1 cellular context compared by ENCODE assay signal in the genomic region with DNA sequence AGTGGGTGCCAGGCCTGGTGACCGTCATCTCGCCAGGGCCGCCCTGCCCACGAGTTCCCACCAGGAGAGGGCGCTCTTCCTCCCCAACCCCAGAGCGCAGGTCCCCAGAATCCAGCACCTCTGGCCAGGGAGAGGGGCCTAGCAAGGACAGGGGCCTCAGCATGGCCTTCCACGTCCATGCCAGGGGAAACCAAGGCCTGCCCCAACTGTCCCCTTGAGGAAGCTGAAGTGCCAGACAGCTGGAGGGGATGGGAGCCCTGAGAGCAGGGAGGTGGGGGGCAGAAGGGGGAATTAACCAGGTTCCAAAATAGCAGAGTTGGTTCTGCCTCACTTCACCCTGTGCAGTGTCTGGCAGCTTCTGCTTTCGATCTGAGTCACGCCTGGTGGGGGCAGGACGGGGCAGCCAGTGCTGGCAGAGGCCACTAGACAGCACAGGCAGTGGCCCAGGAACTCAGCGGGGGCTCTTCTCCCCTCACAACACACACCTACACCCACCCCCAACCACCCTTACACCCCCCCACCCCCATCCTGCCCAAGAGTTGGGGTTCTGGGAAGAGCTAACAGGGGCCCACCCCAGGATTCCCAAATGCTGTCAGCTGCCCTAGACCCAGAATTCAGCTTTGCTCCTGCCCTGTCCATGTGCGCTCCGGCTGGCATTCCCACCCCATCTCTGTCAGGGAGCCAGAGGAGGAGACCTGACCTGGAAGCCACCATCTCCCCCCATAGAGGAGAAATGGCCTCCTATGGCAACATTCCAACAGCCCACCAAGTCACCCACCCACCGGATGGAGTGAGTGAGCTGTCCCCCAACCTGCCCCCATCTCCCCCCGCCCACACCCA.
TF ChIP-seq lines count a peak whose summit lies in the region.

No MANE protein-coding gene starts in this region.

TF ChIP-seq in HepG2, 621 proteins besides CTCF, POLR2A, EP300 and RAD21 (continued from another document and continues in another):
- no peak for TF ChIP-seq ARID5B (CRISPR knock-in tag; IDR thresholded peaks at IDR 0.05)
- TF ChIP-seq SAP130 (CRISPR knock-in tag; IDR thresholded peaks at IDR 0.05; ENCODE audit: low read depth) = peak; percentile 68
- no peak for TF ChIP-seq KLF16 (CRISPR knock-in tag; IDR thresholded peaks at IDR 0.05)
- no peak for TF ChIP-seq ZSCAN20 (CRISPR knock-in tag; IDR thresholded peaks at IDR 0.05; ENCODE audit: borderline replicate concordance)
- TF ChIP-seq PRPF4 (IDR thresholded peaks at IDR 0.05; ENCODE audit: low read depth, low read length, poor library complexity, severe bottlenecking) = no peak
- TF ChIP-seq, protein P1, sequence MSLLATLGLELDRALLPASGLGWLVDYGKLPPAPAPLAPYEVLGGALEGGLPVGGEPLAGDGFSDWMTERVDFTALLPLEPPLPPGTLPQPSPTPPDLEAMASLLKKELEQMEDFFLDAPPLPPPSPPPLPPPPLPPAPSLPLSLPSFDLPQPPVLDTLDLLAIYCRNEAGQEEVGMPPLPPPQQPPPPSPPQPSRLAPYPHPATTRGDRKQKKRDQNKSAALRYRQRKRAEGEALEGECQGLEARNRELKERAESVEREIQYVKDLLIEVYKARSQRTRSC (CRISPR knock-in tag; IDR thresholded peaks at IDR 0.05; ENCODE audit: low read depth) = no peak
- TF ChIP-seq ZMYM4 (CRISPR knock-in tag; IDR thresholded peaks at IDR 0.05) = peak; percentile 15; the same call in 1 of the 2 replicates
- TF ChIP-seq ZBTB3 (CRISPR knock-in tag; IDR thresholded peaks at IDR 0.05; ENCODE audit: borderline replicate concordance, low read depth) = no peak
- no peak for TF ChIP-seq NFYC (CRISPR knock-in tag; IDR thresholded peaks at IDR 0.05)
- no peak for TF ChIP-seq TARDBP (CRISPR knock-in tag; IDR thresholded peaks at IDR 0.05)
- TF ChIP-seq GABPB1 (CRISPR knock-in tag; IDR thresholded peaks at IDR 0.05) = peak; percentile 63
- TF ChIP-seq ZNF616 (CRISPR knock-in tag; IDR thresholded peaks at IDR 0.05; ENCODE audit: low read depth) = no peak
- TF ChIP-seq JUND (CRISPR knock-in tag; IDR thresholded peaks at IDR 0.05) = no peak
- TF ChIP-seq ZNF343 (CRISPR knock-in tag; IDR thresholded peaks at IDR 0.05) = no peak
- TF ChIP-seq ZFP41 (CRISPR knock-in tag; IDR thresholded peaks at IDR 0.05; ENCODE audit: borderline replicate concordance) = peak; percentile 45; the same call in 1 of the 2 replicates
- TF ChIP-seq, protein P2, sequence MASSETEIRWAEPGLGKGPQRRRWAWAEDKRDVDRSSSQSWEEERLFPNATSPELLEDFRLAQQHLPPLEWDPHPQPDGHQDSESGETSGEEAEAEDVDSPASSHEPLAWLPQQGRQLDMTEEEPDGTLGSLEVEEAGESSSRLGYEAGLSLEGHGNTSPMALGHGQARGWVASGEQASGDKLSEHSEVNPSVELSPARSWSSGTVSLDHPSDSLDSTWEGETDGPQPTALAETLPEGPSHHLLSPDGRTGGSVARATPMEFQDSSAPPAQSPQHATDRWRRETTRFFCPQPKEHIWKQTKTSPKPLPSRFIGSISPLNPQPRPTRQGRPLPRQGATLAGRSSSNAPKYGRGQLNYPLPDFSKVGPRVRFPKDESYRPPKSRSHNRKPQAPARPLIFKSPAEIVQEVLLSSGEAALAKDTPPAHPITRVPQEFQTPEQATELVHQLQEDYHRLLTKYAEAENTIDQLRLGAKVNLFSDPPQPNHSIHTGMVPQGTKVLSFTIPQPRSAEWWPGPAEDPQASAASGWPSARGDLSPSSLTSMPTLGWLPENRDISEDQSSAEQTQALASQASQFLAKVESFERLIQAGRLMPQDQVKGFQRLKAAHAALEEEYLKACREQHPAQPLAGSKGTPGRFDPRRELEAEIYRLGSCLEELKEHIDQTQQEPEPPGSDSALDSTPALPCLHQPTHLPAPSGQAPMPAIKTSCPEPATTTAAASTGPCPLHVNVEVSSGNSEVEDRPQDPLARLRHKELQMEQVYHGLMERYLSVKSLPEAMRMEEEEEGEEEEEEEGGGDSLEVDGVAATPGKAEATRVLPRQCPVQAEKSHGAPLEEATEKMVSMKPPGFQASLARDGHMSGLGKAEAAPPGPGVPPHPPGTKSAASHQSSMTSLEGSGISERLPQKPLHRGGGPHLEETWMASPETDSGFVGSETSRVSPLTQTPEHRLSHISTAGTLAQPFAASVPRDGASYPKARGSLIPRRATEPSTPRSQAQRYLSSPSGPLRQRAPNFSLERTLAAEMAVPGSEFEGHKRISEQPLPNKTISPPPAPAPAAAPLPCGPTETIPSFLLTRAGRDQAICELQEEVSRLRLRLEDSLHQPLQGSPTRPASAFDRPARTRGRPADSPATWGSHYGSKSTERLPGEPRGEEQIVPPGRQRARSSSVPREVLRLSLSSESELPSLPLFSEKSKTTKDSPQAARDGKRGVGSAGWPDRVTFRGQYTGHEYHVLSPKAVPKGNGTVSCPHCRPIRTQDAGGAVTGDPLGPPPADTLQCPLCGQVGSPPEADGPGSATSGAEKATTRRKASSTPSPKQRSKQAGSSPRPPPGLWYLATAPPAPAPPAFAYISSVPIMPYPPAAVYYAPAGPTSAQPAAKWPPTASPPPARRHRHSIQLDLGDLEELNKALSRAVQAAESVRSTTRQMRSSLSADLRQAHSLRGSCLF (CRISPR knock-in tag; IDR thresholded peaks at IDR 0.05; ENCODE audit: borderline replicate concordance) = no peak
- TF ChIP-seq DR1 (CRISPR knock-in tag; IDR thresholded peaks at IDR 0.05) = 0 out of 2 replicates have a peak, but pooled peaks have one; percentile 26
- no peak for TF ChIP-seq ZNF740 (CRISPR knock-in tag; IDR thresholded peaks at IDR 0.05)
- no peak for TF ChIP-seq SPEN (CRISPR knock-in tag; IDR thresholded peaks at IDR 0.05; ENCODE audit: low read depth)
- no peak for TF ChIP-seq ZNF549 (CRISPR knock-in tag; IDR thresholded peaks at IDR 0.05)
- TF ChIP-seq ZNF547 (CRISPR knock-in tag; IDR thresholded peaks at IDR 0.05) = peak; percentile 34; the same call in 1 of the 2 replicates
- TF ChIP-seq MEF2D (CRISPR knock-in tag; IDR thresholded peaks at IDR 0.05) = no peak
- TF ChIP-seq, protein P3, sequence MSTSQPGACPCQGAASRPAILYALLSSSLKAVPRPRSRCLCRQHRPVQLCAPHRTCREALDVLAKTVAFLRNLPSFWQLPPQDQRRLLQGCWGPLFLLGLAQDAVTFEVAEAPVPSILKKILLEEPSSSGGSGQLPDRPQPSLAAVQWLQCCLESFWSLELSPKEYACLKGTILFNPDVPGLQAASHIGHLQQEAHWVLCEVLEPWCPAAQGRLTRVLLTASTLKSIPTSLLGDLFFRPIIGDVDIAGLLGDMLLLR (CRISPR knock-in tag; IDR thresholded peaks at IDR 0.05) = no peak
- TF ChIP-seq ZNF607 (CRISPR knock-in tag; IDR thresholded peaks at IDR 0.05; ENCODE audit: borderline replicate concordance) = no peak
- TF ChIP-seq ZSCAN25 (CRISPR knock-in tag; IDR thresholded peaks at IDR 0.05) = no peak
- no peak for TF ChIP-seq NFATC3 (CRISPR knock-in tag; IDR thresholded peaks at IDR 0.05)
- TF ChIP-seq SIX1 (CRISPR knock-in tag; IDR thresholded peaks at IDR 0.05; ENCODE audit: borderline replicate concordance) = no peak
- TF ChIP-seq KDM6A (CRISPR knock-in tag; IDR thresholded peaks at IDR 0.05; ENCODE audit: low read depth) = no peak
- no peak for TF ChIP-seq ZNF670 (CRISPR knock-in tag; IDR thresholded peaks at IDR 0.05; ENCODE audit: borderline replicate concordance)
- no peak for TF ChIP-seq SUZ12 (IDR thresholded peaks at IDR 0.05; ENCODE audit: low read depth, low read length)
- no peak for TF ChIP-seq BHLHE40 (IDR thresholded peaks at IDR 0.05; ENCODE audit: low read length)
- no peak for TF ChIP-seq ZNF781 (CRISPR knock-in tag; IDR thresholded peaks at IDR 0.05; ENCODE audit: borderline replicate concordance, not compliant biosample characterization)
- TF ChIP-seq ZNF263 (CRISPR knock-in tag; IDR thresholded peaks at IDR 0.05) = no peak
- TF ChIP-seq ZNF451 (CRISPR knock-in tag; IDR thresholded peaks at IDR 0.05) = peak; percentile 51; the same call in 1 of the 2 replicates
- no peak for TF ChIP-seq SRSF1 (optimal IDR thresholded peaks at IDR 0.05; ENCODE audit: low read depth, low read length)
- TF ChIP-seq HMGA1 (CRISPR knock-in tag; conservative IDR thresholded peaks at IDR 0.05) = no peak
- no peak for TF ChIP-seq ZNF766 (CRISPR knock-in tag; IDR thresholded peaks at IDR 0.05; ENCODE audit: borderline replicate concordance)
- no peak for TF ChIP-seq SOX6 (IDR thresholded peaks at IDR 0.05)
- peak; percentile 35; the same call in 1 of the 2 replicates for TF ChIP-seq SOX6 (CRISPR knock-in tag; IDR thresholded peaks at IDR 0.05)
- TF ChIP-seq ZFP36 (IDR thresholded peaks at IDR 0.05; ENCODE audit: borderline replicate concordance, low read depth, low read length, partially characterized antibody) = no peak
- TF ChIP-seq ZFAT (CRISPR knock-in tag; conservative IDR thresholded peaks at IDR 0.05) = no peak
- TF ChIP-seq ZNF841 (CRISPR knock-in tag; IDR thresholded peaks at IDR 0.05; ENCODE audit: borderline replicate concordance) = no peak
- TF ChIP-seq MAF1 (CRISPR knock-in tag; IDR thresholded peaks at IDR 0.05; ENCODE audit: borderline replicate concordance) = no peak
- TF ChIP-seq, protein P4, sequence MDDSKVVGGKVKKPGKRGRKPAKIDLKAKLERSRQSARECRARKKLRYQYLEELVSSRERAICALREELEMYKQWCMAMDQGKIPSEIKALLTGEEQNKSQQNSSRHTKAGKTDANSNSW (CRISPR knock-in tag; IDR thresholded peaks at IDR 0.05; ENCODE audit: borderline replicate concordance) = no peak
- no peak for TF ChIP-seq ZNF44 (CRISPR knock-in tag; IDR thresholded peaks at IDR 0.05)
- TF ChIP-seq SP140L (CRISPR knock-in tag; IDR thresholded peaks at IDR 0.05; ENCODE audit: borderline replicate concordance) = no peak
- TF ChIP-seq PAF1 (CRISPR knock-in tag; IDR thresholded peaks at IDR 0.05) = no peak
- no peak for TF ChIP-seq RAD51 (IDR thresholded peaks at IDR 0.05; ENCODE audit: borderline replicate concordance)
- TF ChIP-seq KDM4B (CRISPR knock-in tag; IDR thresholded peaks at IDR 0.05) = no peak
- TF ChIP-seq ATRX (CRISPR knock-in tag; IDR thresholded peaks at IDR 0.05; ENCODE audit: borderline replicate concordance) = no peak
- TF ChIP-seq ASH2L (IDR thresholded peaks at IDR 0.05; ENCODE audit: insufficient read length, low read depth, low read length) = no peak
- no peak for TF ChIP-seq ATM (IDR thresholded peaks at IDR 0.05; ENCODE audit: borderline replicate concordance)
- TF ChIP-seq BRD4 (CRISPR knock-in tag; IDR thresholded peaks at IDR 0.05) = no peak
- no peak for TF ChIP-seq RFX5 (IDR thresholded peaks at IDR 0.05; ENCODE audit: low read depth, low read length)
- peak; percentile 60; the same call in 1 of the 2 replicates for TF ChIP-seq ZNF768 (CRISPR knock-in tag; IDR thresholded peaks at IDR 0.05)
- no peak for TF ChIP-seq FOSL1 (CRISPR knock-in tag; IDR thresholded peaks at IDR 0.05; ENCODE audit: borderline replicate concordance)
- no peak for TF ChIP-seq IKZF4 (CRISPR knock-in tag; IDR thresholded peaks at IDR 0.05; ENCODE audit: borderline replicate concordance, low read depth, not compliant biosample characterization)
- TF ChIP-seq CSRNP1 (CRISPR knock-in tag; IDR thresholded peaks at IDR 0.05) = no peak
- TF ChIP-seq ATF7-NPFF (CRISPR knock-in tag; IDR thresholded peaks at IDR 0.05; ENCODE audit: low read depth) = 0 out of 2 replicates have a peak, but pooled peaks have one; percentile 55
- TF ChIP-seq FOXJ3 (CRISPR knock-in tag; IDR thresholded peaks at IDR 0.05; ENCODE audit: borderline replicate concordance) = no peak
- TF ChIP-seq ZNF550 (CRISPR knock-in tag; IDR thresholded peaks at IDR 0.05; ENCODE audit: borderline replicate concordance) = 0 out of 2 replicates have a peak, but pooled peaks have one; percentile 72
- no peak for TF ChIP-seq ARID2 (CRISPR knock-in tag; IDR thresholded peaks at IDR 0.05; ENCODE audit: borderline replicate concordance)
